23 cellular contexts compared by ENCODE assay signal in genomic region chr7:135825406-135825805, GRCh38.
DNase-seq lines count a peak whose midpoint lies in the region; ATAC-seq, FAIRE-seq and TF ChIP-seq lines count a peak whose summit lies in the region.
"Had no signal": no experiment of that assay in that cellular context is flagged by ENCODE, and none has a peak within 500 bp of the region (broad histone marks: within the 10 kb centered on the region; RNA-seq: fewer than 3 reads in every experiment).

No MANE protein-coding gene starts in this region.

- TF ChIP-seq CTCF in HepG2 (CRISPR knock-in tag; IDR thresholded peaks at IDR 0.05) = no peak
- TF ChIP-seq CTCF in right lobe of liver (IDR thresholded peaks at IDR 0.05) = no peak
- TF ChIP-seq CTCF in PC-3 (conservative IDR thresholded peaks at IDR 0.05; ENCODE audit: low read depth, low read length) = peak; percentile 49; the same call in 1 of the 2 replicates
- peak; percentile 31 to 37 (median 33) for TF ChIP-seq CTCF in H1 (IDR thresholded peaks at IDR 0.05; ENCODE audit: control extremely low read depth in 1 of 3, insufficient read depth in 1 of 3, low read depth in 1 of 3, low read length in 3 of 3)
- TF ChIP-seq CTCF in testis (IDR thresholded peaks at IDR 0.05) = no peak

- H3K9me3 ChIP-seq in HepG2 (ENCODE audit: low read length) = no peaks in the 10 kb centered on the region
- H3K9me3 ChIP-seq in right lobe of liver = no peaks in the 10 kb centered on the region
- no peaks in the 10 kb centered on the region for H3K9me3 ChIP-seq in PC-3 (ENCODE audit: low read length)
- no peaks in the 10 kb centered on the region for H3K9me3 ChIP-seq in H1 (ENCODE audit: insufficient read depth in 2 of 2, low read depth in 1 of 2, low read length in 1 of 2)
- H3K9me3 ChIP-seq in testis = no peaks in the 10 kb centered on the region
- H3K9me3 ChIP-seq: SK-N-SH had no signal

- no peak overlapping the region for H4K91ac ChIP-seq in H1 (replicated peaks; ENCODE audit: insufficient read length, low read length)

- no peak for TF ChIP-seq POLR2A in HepG2 (IDR thresholded peaks at IDR 0.05; ENCODE audit: insufficient read depth in 1 of 2, low read depth in 2 of 2, low read length in 2 of 2)
- no peak for TF ChIP-seq POLR2A in right lobe of liver (IDR thresholded peaks at IDR 0.05)
- TF ChIP-seq POLR2A in H1 (IDR thresholded peaks at IDR 0.05; ENCODE audit: control extremely low read depth in 1 of 2, low read depth in 2 of 2, low read length in 2 of 2) = no peak
- TF ChIP-seq POLR2A in testis (IDR thresholded peaks at IDR 0.05) = no peak

- H3K36me3 ChIP-seq in HepG2 (replicated peaks in 1 of 2; ENCODE audit: control insufficient read depth in 1 of 2, insufficient read depth in 2 of 2, low read length in 2 of 2) (no peaks in the 10 kb centered on the region), right lobe of liver (no peaks in the 10 kb centered on the region), PC-3 (ENCODE audit: low read depth, low read length) (no peaks in the 10 kb centered on the region), H1 (ENCODE audit: control insufficient read depth in 2 of 4, insufficient read depth in 4 of 4, low read length in 3 of 4) (no peaks in the 10 kb centered on the region), testis (ENCODE audit: low read depth, missing control alignments) (no peaks in the 10 kb centered on the region)

- CTCF ChIA-PET in HepG2 (lab: Yijun Ruan, JAX; ENCODE audit: low intra/inter-chr PET ratio, low total read pairs) (no interaction called here), PC-3 (lab: Charles Lee) (no interaction called here), H1 (lab: Charles Lee; ENCODE audit: partially characterized antibody) (interaction anchor here (0.6 to 1.5 kb wide), 3 partner anchors 9 to 174 kb away, joined by 3 to 7 read pairs (median 3); no protein-coding TSS in a partner anchor)

- POLR2A ChIA-PET in HepG2 (lab: Yijun Ruan, JAX) = no interaction called here
- POLR2A ChIA-PET in PC-3 (lab: Charles Lee; ENCODE audit: unreplicated experiment) = no interaction called here
- POLR2A ChIA-PET in H1 (lab: Charles Lee; ENCODE audit: partially characterized antibody) = no interaction called here

- H2BK5ac ChIP-seq in H1 (ENCODE audit: low read depth, low read length) = no peak overlapping the region

- no peaks in the 10 kb centered on the region for H3K4me1 ChIP-seq in HepG2 (ENCODE audit: insufficient read depth, low read length)
- H3K4me1 ChIP-seq in right lobe of liver = no peaks in the 10 kb centered on the region
- H3K4me1 ChIP-seq in PC-3 (ENCODE audit: insufficient read depth, low read length) = no peaks in the 10 kb centered on the region; the same call in 1 of the 2 replicates
- no peaks in the 10 kb centered on the region for H3K4me1 ChIP-seq in H1 (replicated peaks in 1 of 4; ENCODE audit: control insufficient read depth in 3 of 4, insufficient read depth in 4 of 4, low read length in 3 of 4)
- H3K4me1 ChIP-seq in testis = no peaks in the 10 kb centered on the region

- H3K18ac ChIP-seq in H1 (ENCODE audit: extremely low read depth, low read length) = no peak overlapping the region

- H3K4me3 ChIP-seq in HepG2 (replicated peaks in 1 of 3; ENCODE audit: insufficient read depth in 1 of 3, low read depth in 2 of 3, low read length in 3 of 3) (no peak overlapping the region), right lobe of liver (no peak overlapping the region), PC-3 (ENCODE audit: low read length) (no peak overlapping the region), H1 (ENCODE audit: extremely low read depth in 1 of 4, insufficient read depth in 2 of 4, low read depth in 3 of 4, low read length in 4 of 4) (no peak overlapping the region), testis (no peak overlapping the region)

- H2AK5ac ChIP-seq in H1 (ENCODE audit: low read depth, low read length) = no peak overlapping the region

- no peak overlapping the region for H2BK15ac ChIP-seq in H1 (ENCODE audit: low read length)

- DNase-seq in HepG2 (ENCODE audit: low spot score) (no peak), right lobe of liver (no peak), PC-3 (peak; percentile 8), H1 (ENCODE audit: low read depth in 1 of 2, low spot score in 2 of 2) (no peak), globus pallidus (ENCODE audit: low spot score) (no peak), testis (no peak)
- DNase-seq: 8988T; CD8-positive, alpha-beta memory T cell; GDM1; MM.1S; NCI-H1092; NCI-H1436; NCI-H187 treated with DMSO at 0.1 percent for 48 hours; NCI-H2107; NCI-H446 treated with DMSO at 0.1 percent for 48 hours; NCI-H526 treated with DMSO at 0.1 percent for 48 hours; OCI-M1; SHP77 treated with DMSO at 0.1 percent for 48 hours; SK-N-SH; T-helper 2 cell had no signal

- no peak overlapping the region for H4K5ac ChIP-seq in H1 (ENCODE audit: insufficient read length, low read depth, low read length)

- no peak overlapping the region for H3K4me2 ChIP-seq in HepG2 (ENCODE audit: low read depth, low read length)
- no peak overlapping the region for H3K4me2 ChIP-seq in PC-3 (ENCODE audit: low read length)
- H3K4me2 ChIP-seq in H1 (ENCODE audit: insufficient read depth in 1 of 2, low read depth in 2 of 2, low read length in 2 of 2) = no peak overlapping the region
- H3K4me2 ChIP-seq: SK-N-SH had no signal

- H3K14ac ChIP-seq in H1 (ENCODE audit: insufficient read length) = no peak overlapping the region

- in situ Hi-C loops in HepG2 (cut with HindIII; ENCODE audit: extremely low pct_ligation_motif_present, low pct_unique_long_range_greater_than_20kb) = no loop called here

- H3K79me1 ChIP-seq in H1 (ENCODE audit: low read depth, low read length) = no peaks in the 10 kb centered on the region

- no peak overlapping the region for H2AFZ ChIP-seq in HepG2 (ENCODE audit: low read length)
- no peak overlapping the region for H2AFZ ChIP-seq in PC-3 (ENCODE audit: low read length)
- H2AFZ ChIP-seq in H1 (ENCODE audit: low read length) = peak overlapping the region; percentile 40; the same call in 1 of the 2 replicates

- H3K4ac ChIP-seq in H1 (replicated peaks; ENCODE audit: insufficient read length, low read depth, low read length) = no peak overlapping the region

- no peak for FAIRE-seq in HepG2 (lab: Jason Lieb, UNC)
- no peak for FAIRE-seq in H1 (lab: Jason Lieb, UNC)

- H2BK20ac ChIP-seq in H1 (ENCODE audit: low read length) = no peak overlapping the region

- WGBS in HepG2 (ENCODE audit: low lambda C conversion rate) = 29% methylated on average over 3 of the region's 9 CpGs
- WGBS in right lobe of liver (ENCODE audit: insufficient coverage, low coverage, low lambda C conversion rate, missing lambda C conversion rate) = 69% methylated on average over 4 of the region's 9 CpGs
- 78% methylated on average over 9 of the region's 9 CpGs; no CpG with 5 or more reads in 1 of the 2 experiments for WGBS in H1 (ENCODE audit: extremely low coverage in 1 of 2, insufficient coverage in 1 of 2, insufficient read length in 1 of 2, insufficient replicate concordance in 2 of 2, low coverage in 1 of 2, low lambda C conversion rate in 2 of 2, missing lambda C conversion rate in 1 of 2), 2 experiments
- 81 to 87% methylated on average over 9 of the region's 9 CpGs for WGBS in testis, 2 donors

- H3F3A ChIP-seq in PC-3 (ENCODE audit: low read length, unreplicated experiment) = no peaks in the 10 kb centered on the region

- no peak overlapping the region for H3K56ac ChIP-seq in H1 (replicated peaks; ENCODE audit: insufficient read length, low read depth, low read length)

- intact Hi-C loops in HepG2 (cut with micrococcal nuclease; ENCODE audit: unreplicated experiment) (no loop called here), right lobe of liver (cut with DNase I) (no loop called here), PC-3 (cut with micrococcal nuclease) (no loop called here), testis (cut with DNase I; ENCODE audit: low total_unique reads) (no loop called here)

- no peak for TF ChIP-seq RAD21 in HepG2 (CRISPR knock-in tag; IDR thresholded peaks at IDR 0.05)
- peak; percentile 31 to 52 for TF ChIP-seq RAD21 in H1 (IDR thresholded peaks at IDR 0.05 in 1 of 2, conservative IDR thresholded peaks at IDR 0.05 in 1 of 2; ENCODE audit: low read depth in 2 of 2, low read length in 2 of 2)

- H4K20me1 ChIP-seq in HepG2 (ENCODE audit: insufficient read depth, low read length) = no peaks in the 10 kb centered on the region
- no peaks in the 10 kb centered on the region for H4K20me1 ChIP-seq in PC-3 (ENCODE audit: low read length)
- H4K20me1 ChIP-seq in H1 (replicated peaks in 1 of 2; ENCODE audit: control insufficient read depth in 1 of 2, insufficient read depth in 2 of 2, low read length in 2 of 2) = no peaks in the 10 kb centered on the region

- no peak overlapping the region; the same call in 1 of the 2 replicates for H4K8ac ChIP-seq in H1 (ENCODE audit: extremely low read depth, insufficient read depth, low read length)

- 0 out of 2 replicates have a peak, but pooled peaks cover 2% of the 10 kb centered on the region for H3K23me2 ChIP-seq in H1 (ENCODE audit: low read depth, low read length)

- H3K27me3 ChIP-seq in HepG2 (ENCODE audit: control insufficient read depth in 1 of 2, insufficient read depth in 2 of 2, low read length in 2 of 2) (peaks cover 4 to 34% of the 10 kb centered on the region in 2 experiments; a peak in 4 of 5 replicates), right lobe of liver (no peaks in the 10 kb centered on the region), PC-3 (ENCODE audit: low read length) (peaks cover 17% of the 10 kb centered on the region), H1 (replicated peaks in 1 of 4; ENCODE audit: control insufficient read depth in 3 of 4, extremely low read depth in 1 of 4, insufficient read depth in 3 of 4, low read length in 3 of 4) (no peaks in the 10 kb centered on the region), testis (no peaks in the 10 kb centered on the region)

- no peak for TF ChIP-seq EP300 in HepG2 (IDR thresholded peaks at IDR 0.05; ENCODE audit: low read depth in 2 of 2, low read length in 2 of 2)
- no peak for TF ChIP-seq EP300 in HepG2 (CRISPR knock-in tag; IDR thresholded peaks at IDR 0.05; ENCODE audit: borderline replicate concordance)
- no peak for TF ChIP-seq EP300 in H1 (IDR thresholded peaks at IDR 0.05; ENCODE audit: borderline replicate concordance in 1 of 2, low read depth in 2 of 2, low read length in 2 of 2)

- H2BK12ac ChIP-seq in H1 (ENCODE audit: low read depth, low read length) = no peak overlapping the region

- H2BK120ac ChIP-seq in H1 (replicated peaks; ENCODE audit: low read depth, low read length) = no peak overlapping the region

- no peaks in the 10 kb centered on the region for H3K9me2 ChIP-seq in PC-3 (replicated peaks; ENCODE audit: low read length)
- H3K9me2 ChIP-seq: SK-N-SH had no signal

- H3K23ac ChIP-seq in H1 (ENCODE audit: insufficient read length) = no peak overlapping the region

- H3K27ac ChIP-seq in HepG2 (ENCODE audit: extremely low read length, insufficient read depth, low read length) (no peak overlapping the region), right lobe of liver (no peak overlapping the region), PC-3 (ENCODE audit: low read length) (no peak overlapping the region), H1 (ENCODE audit: low read depth, low read length) (no peak overlapping the region), testis (no peak overlapping the region)
- H3K27ac ChIP-seq: C4-2B had no signal

- no peaks in the 10 kb centered on the region for H3K79me2 ChIP-seq in HepG2 (ENCODE audit: insufficient read depth, low read length)
- H3K79me2 ChIP-seq in PC-3 (ENCODE audit: low read length) = no peaks in the 10 kb centered on the region
- H3K79me2 ChIP-seq in H1 (ENCODE audit: control insufficient read depth in 1 of 2, insufficient read depth in 2 of 2, low read length in 2 of 2) = no peaks in the 10 kb centered on the region

- BruUV-seq in HepG2 (replicated peaks; lab: Mats Ljungman, UMichigan) = no TSS peak
- no TSS peak for BruUV-seq in PC-3 (replicated peaks; lab: Mats Ljungman, UMichigan)

- H3K9ac ChIP-seq in HepG2 (ENCODE audit: insufficient read depth, low read depth, low read length) (no peak overlapping the region), PC-3 (ENCODE audit: low read length) (no peak overlapping the region), H1 (replicated peaks in 1 of 4; ENCODE audit: extremely low read depth in 1 of 4, low read depth in 3 of 4, low read length in 3 of 4) (no peak overlapping the region)
- H3K9ac ChIP-seq: SK-N-SH had no signal

- ATAC-seq in HepG2 = peak; percentile 77
- no peak for ATAC-seq in right lobe of liver
- ATAC-seq in PC-3 = peak; percentile 50; the same call in 1 of the 2 replicates
- ATAC-seq in HG02885 (IDR thresholded peaks at IDR 0.05; ENCODE audit: poor library complexity, unreplicated experiment) = no peak
- ATAC-seq in HG03571 (IDR thresholded peaks at IDR 0.05; ENCODE audit: unreplicated experiment) = no peak

Comparison
In these comparisons a context has a peak if more than half of its experiments do, and no peak if none do; other contexts are left out.
1. ATAC-seq: peak in HepG2 (single experiment) and PC-3 (single experiment); none in right lobe of liver (0 of 4), HG02885 (single experiment) and HG03571 (single experiment).
2. CTCF ChIP-seq: peak in PC-3 (single experiment) and H1 (3 of 3); none in HepG2 (single experiment), right lobe of liver (0 of 4) and testis (0 of 3).
3. Of the 41 proteins assayed by ChIP-seq in both HepG2 and H1: peak only in HepG2: none; only in H1: CTCF and RAD21; in both: none; in neither: 39.